In genomic region chr19:53982611-53983010, GRCh38 we compare ENCODE assay signal across 14 cellular contexts. TPM values are rescaled to one million over a fixed set of nuclear protein-coding genes. Genes with fewer than 3 reads are reported as not detected.
DNase-seq lines count a peak whose midpoint lies in the region; ATAC-seq, FAIRE-seq and TF ChIP-seq lines count a peak whose summit lies in the region.
"Had no signal": no experiment of that assay in that cellular context is flagged by ENCODE, and none has a peak within 500 bp of the region (broad histone marks: within the 10 kb centered on the region; RNA-seq: fewer than 3 reads in every experiment).

No MANE protein-coding gene starts in this region.

- H3K9me3 Mint-ChIP-seq in activated CD8-positive, alpha-beta T cell treated with anti-CD3 and anti-CD28 coated beads for 36 hours, result no peaks in the 10 kb centered on the region
- peaks cover 8% of the 10 kb centered on the region for H3K9me3 Mint-ChIP-seq in activated CD8-positive, alpha-beta T cell treated with anti-CD3 and anti-CD28 coated beads, Interleukin-2, amount 10 ng/mL, durations not matched to agents 7 days and 5 days (ENCODE audit: insufficient read depth)

- H3K9me3 ChIP-seq in RWPE2 (ENCODE audit: severe bottlenecking) (no peaks in the 10 kb centered on the region), heart right ventricle (no peaks in the 10 kb centered on the region), stomach (peaks cover 0 to 7% (median 1%) of the 10 kb centered on the region in 4 donors)

- H3K4me3 ChIP-seq in RWPE2 (ENCODE audit: severe bottlenecking), result peak overlapping the region; percentile 33
- H3K4me3 ChIP-seq in heart right ventricle, result peak overlapping the region in 6 of 10 donors; percentile 12 to 39 (median 26)
- peak overlapping the region; percentile 19 to 33 (median 27) for H3K4me3 ChIP-seq in stomach

- no peak for TF ChIP-seq CTCF in activated CD8-positive, alpha-beta T cell treated with anti-CD3 and anti-CD28 coated beads for 36 hours (IDR thresholded peaks at IDR 0.05)
- no peak for TF ChIP-seq CTCF in RWPE2 (IDR thresholded peaks at IDR 0.05; ENCODE audit: poor library complexity, severe bottlenecking)
- no peak for TF ChIP-seq CTCF in heart right ventricle (IDR thresholded peaks at IDR 0.05)
- no peak for TF ChIP-seq CTCF in stomach (IDR thresholded peaks at IDR 0.05)

- POLR2A ChIA-PET in activated CD8-positive, alpha-beta T cell treated with anti-CD3 and anti-CD28 coated beads for 36 hours (lab: Charles Lee), result no interaction called here
- POLR2A ChIA-PET in activated CD8-positive, alpha-beta T cell treated with anti-CD3 and anti-CD28 coated beads, Interleukin-2, amount 10 ng/mL, durations not matched to agents 7 days and 5 days (lab: Charles Lee), result no interaction called here

- peak; percentile 23 for DNase-seq in activated CD8-positive, alpha-beta T cell treated with anti-CD3 and anti-CD28 coated beads for 36 hours
- no peak for DNase-seq in activated CD8-positive, alpha-beta T cell treated with anti-CD3 and anti-CD28 coated beads, Interleukin-2, amount 10 ng/mL, durations not matched to agents 7 days and 5 days
- no peak for DNase-seq in RWPE2 (ENCODE audit: low spot score)
- DNase-seq in heart right ventricle, result peak; percentile 53 to 67
- peak; percentile 59 for DNase-seq in stomach
- no peak for DNase-seq in NCI-H2196 (lab: John Stamatoyannopoulos, UW; ENCODE audit: unreplicated experiment)
- DNase-seq in GM12891 (ENCODE audit: insufficient read length, low spot score), result no peak
- no peak for DNase-seq in cerebellar cortex (ENCODE audit: low spot score)
- DNase-seq: AML-193; effector memory CD4-positive, alpha-beta T cell; NCI-H345; stimulated activated naive CD4-positive, alpha-beta T cell; T-helper 9 cell had no signal

- CTCF ChIA-PET in activated CD8-positive, alpha-beta T cell treated with anti-CD3 and anti-CD28 coated beads for 36 hours (lab: Charles Lee), result no interaction called here
- CTCF ChIA-PET in activated CD8-positive, alpha-beta T cell treated with anti-CD3 and anti-CD28 coated beads, Interleukin-2, amount 10 ng/mL, durations not matched to agents 7 days and 5 days (lab: Charles Lee), result no interaction called here

- no peak for TF ChIP-seq POLR2A in stomach (IDR thresholded peaks at IDR 0.05)
- TF ChIP-seq POLR2A in GM12891 (IDR thresholded peaks at IDR 0.05; ENCODE audit: low read depth, low read length), result no peak

- no peaks in the 10 kb centered on the region for H3K36me3 ChIP-seq in RWPE2 (ENCODE audit: low read depth)
- H3K36me3 ChIP-seq in heart right ventricle, result no peaks in the 10 kb centered on the region
- H3K36me3 ChIP-seq in stomach, result no peaks in the 10 kb centered on the region

- H3K36me3 Mint-ChIP-seq in activated CD8-positive, alpha-beta T cell treated with anti-CD3 and anti-CD28 coated beads for 36 hours (ENCODE audit: low read depth), result peaks cover under 1% of the 10 kb centered on the region
- H3K36me3 Mint-ChIP-seq in activated CD8-positive, alpha-beta T cell treated with anti-CD3 and anti-CD28 coated beads, Interleukin-2, amount 10 ng/mL, durations not matched to agents 7 days and 5 days (ENCODE audit: low read depth), result peaks cover 4% of the 10 kb centered on the region

- no peak for TF ChIP-seq EP300 in stomach (IDR thresholded peaks at IDR 0.05)

- H3K27me3 ChIP-seq in RWPE2 (ENCODE audit: insufficient read depth, poor library complexity, severe bottlenecking), result no peaks in the 10 kb centered on the region
- peaks cover 11 to 79% (median 63%) of the 10 kb centered on the region in 7 donors for H3K27me3 ChIP-seq in heart right ventricle
- peaks cover 21 to 88% (median 61%) of the 10 kb centered on the region in 3 donors for H3K27me3 ChIP-seq in stomach

- no peak overlapping the region for H3K27ac Mint-ChIP-seq in activated CD8-positive, alpha-beta T cell treated with anti-CD3 and anti-CD28 coated beads for 36 hours
- H3K27ac Mint-ChIP-seq in activated CD8-positive, alpha-beta T cell treated with anti-CD3 and anti-CD28 coated beads, Interleukin-2, amount 10 ng/mL, durations not matched to agents 7 days and 5 days, result no peak overlapping the region

- ATAC-seq in activated CD8-positive, alpha-beta T cell treated with anti-CD3 and anti-CD28 coated beads for 36 hours, result no peak
- no peak for ATAC-seq in activated CD8-positive, alpha-beta T cell treated with anti-CD3 and anti-CD28 coated beads, Interleukin-2, amount 10 ng/mL, durations not matched to agents 7 days and 5 days
- no peak for ATAC-seq in RWPE2 (ENCODE audit: low read depth)
- peak in 5 of 8 donors; percentile 10 to 45 (median 40) for ATAC-seq in heart right ventricle

- H3K4me1 ChIP-seq in RWPE2 (ENCODE audit: insufficient read depth, poor library complexity, severe bottlenecking), result no peaks in the 10 kb centered on the region
- H3K4me1 ChIP-seq in heart right ventricle, result peaks cover 4 to 38% (median 21%) of the 10 kb centered on the region in 9 donors
- H3K4me1 ChIP-seq in stomach, result peaks cover 11 to 51% (median 32%) of the 10 kb centered on the region in 4 donors

- peaks cover 12% of the 10 kb centered on the region for H3K4me1 Mint-ChIP-seq in activated CD8-positive, alpha-beta T cell treated with anti-CD3 and anti-CD28 coated beads for 36 hours (ENCODE audit: low read depth)
- H3K4me1 Mint-ChIP-seq in activated CD8-positive, alpha-beta T cell treated with anti-CD3 and anti-CD28 coated beads, Interleukin-2, amount 10 ng/mL, durations not matched to agents 7 days and 5 days (ENCODE audit: low read depth), result peaks cover 17% of the 10 kb centered on the region

- intact Hi-C loops in activated CD8-positive, alpha-beta T cell treated with anti-CD3 and anti-CD28 coated beads for 36 hours (cut with micrococcal nuclease), result no loop called here
- intact Hi-C loops in heart right ventricle (cut with DNase I) (no loop called here), stomach (cut with DNase I; ENCODE audit: low total_unique reads) (no loop called here)

- H3K27ac ChIP-seq in RWPE2 (ENCODE audit: poor library complexity, severe bottlenecking), result peak overlapping the region; percentile 90
- no peak overlapping the region for H3K27ac ChIP-seq in heart right ventricle
- no peak overlapping the region for H3K27ac ChIP-seq in stomach

- no peak overlapping the region for H3K4me3 Mint-ChIP-seq in activated CD8-positive, alpha-beta T cell treated with anti-CD3 and anti-CD28 coated beads for 36 hours
- H3K4me3 Mint-ChIP-seq in activated CD8-positive, alpha-beta T cell treated with anti-CD3 and anti-CD28 coated beads, Interleukin-2, amount 10 ng/mL, durations not matched to agents 7 days and 5 days, result no peak overlapping the region

- WGBS in heart right ventricle, 2 donors, result 0 to 2% methylated on average over 11 to 61 of the region's 61 CpGs
- WGBS in stomach, 5 donors, result 0 to 3% (median 1%) methylated on average over 13 to 59 of the region's 61 CpGs; no CpG with 5 or more reads in 1 of the 5 donors

- FAIRE-seq in GM12891 (lab: Jason Lieb, UNC), result no peak

- peaks cover 37% of the 10 kb centered on the region for H3K27me3 Mint-ChIP-seq in activated CD8-positive, alpha-beta T cell treated with anti-CD3 and anti-CD28 coated beads for 36 hours
- H3K27me3 Mint-ChIP-seq in activated CD8-positive, alpha-beta T cell treated with anti-CD3 and anti-CD28 coated beads, Interleukin-2, amount 10 ng/mL, durations not matched to agents 7 days and 5 days (ENCODE audit: low read depth), result peaks cover 35% of the 10 kb centered on the region

TF ChIP-seq in GM12891, 5 proteins besides CTCF, POLR2A, EP300 and RAD21:
- TF ChIP-seq SPI1 (IDR thresholded peaks at IDR 0.05; ENCODE audit: low read depth, low read length) (no peak), POLR2AphosphoS5 (IDR thresholded peaks at IDR 0.05; ENCODE audit: low read depth, low read length) (no peak), TAF1 (IDR thresholded peaks at IDR 0.05; ENCODE audit: low read depth, low read length) (no peak), PAX5 (IDR thresholded peaks at IDR 0.05; ENCODE audit: insufficient read depth, low read length, severe bottlenecking) (no peak), POU2F2 (IDR thresholded peaks at IDR 0.05; ENCODE audit: low read depth, low read length) (no peak)
TF ChIP-seq in GM12891: peak in this region for 0.

RNA-seq across cellular contexts. Expression of gene CACNG6, which starts 8.8 kb away (rescaled TPM):
- not detected for total RNA-seq in activated CD8-positive, alpha-beta T cell treated with anti-CD3 and anti-CD28 coated beads for 36 hours
- not detected for total RNA-seq in activated CD8-positive, alpha-beta T cell treated with anti-CD3 and anti-CD28 coated beads, Interleukin-2, amount 10 ng/mL, durations not matched to agents 7 days and 5 days
- not detected for total RNA-seq in heart right ventricle
- not detected for polyA plus RNA-seq in heart right ventricle
- total RNA-seq in stomach, result under 1 TPM in 1 of 5 donors, not detected in 4; 0.58 TPM
- polyA plus RNA-seq in stomach, result under 1 TPM in 2 of 3 donors, not detected in 1; 0.13 to 0.46 TPM
- not detected for polyA plus RNA-seq in GM12891 (2012; ENCODE audit: low read depth, missing spikeins)
- total RNA-seq: kidney epithelial cell had no signal

RNA-seq across cellular contexts. Expression of gene CACNG8, which starts 19.9 kb away (rescaled TPM):
- not detected for total RNA-seq in activated CD8-positive, alpha-beta T cell treated with anti-CD3 and anti-CD28 coated beads for 36 hours
- not detected for total RNA-seq in activated CD8-positive, alpha-beta T cell treated with anti-CD3 and anti-CD28 coated beads, Interleukin-2, amount 10 ng/mL, durations not matched to agents 7 days and 5 days
- total RNA-seq in heart right ventricle, result under 1 TPM in 9 of 10 donors, not detected in 1; 0.07 to 0.31 (median 0.14) TPM
- under 1 TPM; 0.03 to 0.22 TPM for polyA plus RNA-seq in heart right ventricle
- under 1 TPM in 2 of 5 donors, not detected in 3; under 0.01 to 0.45 TPM for total RNA-seq in stomach
- polyA plus RNA-seq in stomach, result under 1 TPM in 2 of 3 donors, not detected in 1; under 0.01 to 0.03 TPM
- 0.04 TPM for polyA plus RNA-seq in GM12891 (2012; ENCODE audit: low read depth, missing spikeins)

Comparison
In these comparisons a context has a peak if more than half of its experiments do, and no peak if none do; other contexts are left out.
1. DNase-seq: peak in activated CD8-positive, alpha-beta T cell treated with anti-CD3 and anti-CD28 coated beads for 36 hours (single experiment), heart right ventricle (2 of 2) and stomach (single experiment); none in activated CD8-positive, alpha-beta T cell treated with anti-CD3 and anti-CD28 coated beads, Interleukin-2, amount 10 ng/mL, durations not matched to agents 7 days and 5 days (single experiment), RWPE2 (single experiment), NCI-H2196 (single experiment), GM12891 (single experiment) and cerebellar cortex (single experiment).
2. ATAC-seq: peak in heart right ventricle (5 of 8); none in activated CD8-positive, alpha-beta T cell treated with anti-CD3 and anti-CD28 coated beads for 36 hours (single experiment), activated CD8-positive, alpha-beta T cell treated with anti-CD3 and anti-CD28 coated beads, Interleukin-2, amount 10 ng/mL, durations not matched to agents 7 days and 5 days (single experiment) and RWPE2 (single experiment).
3. Peak in every context shown above with its lines, with median percentiles within 50 percentile points of each other: H3K4me3 ChIP-seq.